8 cellular contexts compared by ENCODE assay signal in genomic region chr1:116909511-116910378, GRCh38. TPM values are rescaled to one million over a fixed set of nuclear protein-coding genes. Genes with fewer than 3 reads are reported as not detected.
DNase-seq lines count a peak whose midpoint lies in the region; ATAC-seq and TF ChIP-seq lines count a peak whose summit lies in the region.

TSS of gene PTGFRN (plus strand) at chr1:116909916. CDS start at chr1:116910204, 288 bp downstream.

- peak within 1 kb of the TSS in 9 of 10 donors; percentile 73 to 91 (median 82) for H3K4me3 Mint-ChIP-seq in naive thymus-derived CD8-positive, alpha-beta T cell

- no peaks in the 10 kb centered on the region for H3K36me3 ChIP-seq in tibial artery

- no peaks in the 10 kb centered on the region for H3K9me3 Mint-ChIP-seq in naive thymus-derived CD8-positive, alpha-beta T cell

- DNase-seq in NCI-H1417 (lab: John Stamatoyannopoulos, UW) (peak in 2 of 3 experiments; percentile 83 to 84), NCI-H1417 treated with DMSO at 0.1 percent for 48 hours (lab: John Stamatoyannopoulos, UW) (no peak), NCI-H460 (ENCODE audit: extremely low read depth, low read depth) (no peak), fibroblast of the conjunctiva (ENCODE audit: low read depth) (peak; percentile 3), tibial artery (peak; percentile 53 to 73)
- peak; percentile 20 for DNase-seq in activated T-helper 9 cell treated with anti-CD3 and anti-CD28 coated beads, Interleukin-2, amount 50 U/mL, for 16 hours (ENCODE audit: low read depth)
- DNase-seq in naive thymus-derived CD8-positive, alpha-beta T cell = peak in 6 of 10 donors; percentile 5 to 41 (median 17)

- TF ChIP-seq CTCF in tibial artery (IDR thresholded peaks at IDR 0.05) = no peak

- intact Hi-C loops in tibial artery (cut with DNase I; ENCODE audit: low total_unique reads) = no loop called here

- peak within 1 kb of the TSS in 7 of 10 donors; percentile 6 to 69 (median 46) for H3K27ac Mint-ChIP-seq in naive thymus-derived CD8-positive, alpha-beta T cell

- no peaks in the 10 kb centered on the region for H3K9me3 ChIP-seq in tibial artery

- H3K4me1 ChIP-seq in tibial artery = peaks cover 0 to 24% (median 10%) of the 10 kb centered on the region in 4 donors

- H3K4me3 ChIP-seq in tibial artery = peak within 1 kb of the TSS; percentile 52 to 56

- peak within 1 kb of the TSS; percentile 61 to 68 for H3K27ac ChIP-seq in tibial artery

- peak; percentile 69 to 72 for ATAC-seq in naive thymus-derived CD8-positive, alpha-beta T cell
- no peak for ATAC-seq in HG02973 (IDR thresholded peaks at IDR 0.05; ENCODE audit: unreplicated experiment)

- H3K27me3 Mint-ChIP-seq in naive thymus-derived CD8-positive, alpha-beta T cell = peaks cover 0 to 7% (median 0%) of the 10 kb centered on the region in 5 donors

- H3K4me1 Mint-ChIP-seq in naive thymus-derived CD8-positive, alpha-beta T cell = peaks cover 3 to 8% (median 4%) of the 10 kb centered on the region in 4 donors

- POLR2A ChIA-PET in naive thymus-derived CD8-positive, alpha-beta T cell (lab: Charles Lee) = interaction anchor here (0.6 kb wide), 1 partner anchor 962 kb away, joined by 3 read pairs; no protein-coding TSS in a partner anchor

- no peaks in the 10 kb centered on the region for H3K36me3 Mint-ChIP-seq in naive thymus-derived CD8-positive, alpha-beta T cell

- no peaks in the 10 kb centered on the region for H3K27me3 ChIP-seq in tibial artery

RNA-seq across cellular contexts. Expression of gene PTGFRN, which starts in this region (rescaled TPM):
- total RNA-seq in NCI-H460 (2014; rRNA removed; shearing (Covaris generic)) = 35.9 and 36.5 TPM in 2 replicates
- 13.5 and 21.7 TPM in 2 replicates for polyA plus RNA-seq in NCI-H460 (2014; cell fraction: nucleus; rRNA removed)
- under 1 TPM; 0.23 to 0.47 TPM for total RNA-seq in naive thymus-derived CD8-positive, alpha-beta T cell
- polyA plus RNA-seq in naive thymus-derived CD8-positive, alpha-beta T cell = under 1 TPM in 1 of 3 donors, not detected in 2; 0.09 TPM

Comparison
In these comparisons a context has a peak if more than half of its experiments do, and no peak if none do; other contexts are left out.
1. RNA of gene PTGFRN (total RNA-seq): 35.9 to 36.5 TPM in NCI-H460; 0.23 to 0.47 TPM in naive thymus-derived CD8-positive, alpha-beta T cell; every median in the first group is over 10 times any median in the second.
2. DNase-seq: peak in NCI-H1417 (2 of 3), activated T-helper 9 cell treated with anti-CD3 and anti-CD28 coated beads, Interleukin-2, amount 50 U/mL, for 16 hours (single experiment), fibroblast of the conjunctiva (single experiment) and tibial artery (2 of 2); none in NCI-H1417 treated with DMSO at 0.1 percent for 48 hours (single experiment) and NCI-H460 (single experiment).
3. Peak in DNase-seq and ATAC-seq in naive thymus-derived CD8-positive, alpha-beta T cell; RNA of the gene not detected or under 1 TPM.